6 cellular contexts compared by ENCODE assay signal in the genomic region with DNA sequence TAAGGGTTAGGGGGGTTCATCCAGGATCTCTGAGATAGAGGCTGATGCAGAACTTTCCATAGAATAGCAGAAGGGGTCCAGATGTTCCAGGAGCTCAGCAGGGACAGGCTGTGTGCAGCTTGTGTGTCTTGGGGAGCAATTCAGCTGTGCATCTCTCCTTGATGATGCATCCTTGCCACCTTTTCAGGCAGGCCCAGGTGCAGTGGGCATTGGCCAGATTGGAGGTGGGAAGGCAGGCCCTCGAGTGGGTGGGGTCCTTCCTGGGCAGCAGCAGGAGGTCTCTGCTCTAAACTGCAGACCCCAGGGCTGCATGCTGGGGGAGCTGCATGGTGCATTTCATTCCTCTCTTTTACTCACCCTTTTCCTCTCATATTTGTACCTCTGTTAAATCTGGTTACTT.
"Had no signal": no experiment of that assay in that cellular context is flagged by ENCODE, and none has a peak within 500 bp of the region (broad histone marks: within the 10 kb centered on the region; RNA-seq: fewer than 3 reads in every experiment).

No MANE protein-coding gene starts in this region.

- H3K4me3 ChIP-seq: K562 had no signal

- ATAC-seq: HepG2, K562 had no signal

- DNase-seq: IMR-90, KBM-7, KG1 had no signal

- H3K27ac ChIP-seq: HL-60 had no signal
